ENCODE assay signal across 11 cellular contexts in genomic region chr22:46854125-46854870, GRCh38.
DNase-seq lines count a peak whose midpoint lies in the region; ATAC-seq, FAIRE-seq and TF ChIP-seq lines count a peak whose summit lies in the region.
"Had no signal": no experiment of that assay in that cellular context is flagged by ENCODE, and none has a peak within 500 bp of the region (broad histone marks: within the 10 kb centered on the region; RNA-seq: fewer than 3 reads in every experiment).

No MANE protein-coding gene starts in this region.

- H3K4me2 ChIP-seq in endothelial cell of umbilical vein (ENCODE audit: insufficient read depth, low read length): peak overlapping the region; percentile 27
- no peak overlapping the region for H3K4me2 ChIP-seq in mesenchymal stem cell (ENCODE audit: low read length, poor library complexity, severe bottlenecking)

- peak; percentile 70 for FAIRE-seq in endothelial cell of umbilical vein (lab: Jason Lieb, UNC)

- H3K4me3 ChIP-seq in endothelial cell of umbilical vein (replicated peaks in 1 of 3; ENCODE audit: insufficient read depth in 1 of 3, low read depth in 1 of 3, low read length in 3 of 3) (peak overlapping the region in 1 of 3 experiments; percentile 10), mesenchymal stem cell (ENCODE audit: insufficient read depth in 1 of 2, low read depth in 1 of 2, low read length in 2 of 2) (no peak overlapping the region), upper lobe of right lung (no peak overlapping the region)

- no peak for TF ChIP-seq CTCF in endothelial cell of umbilical vein (IDR thresholded peaks at IDR 0.05; ENCODE audit: extremely low read depth in 1 of 2, insufficient read depth in 1 of 2, low read depth in 1 of 2, low read length in 2 of 2)
- no peak for TF ChIP-seq CTCF in upper lobe of right lung (IDR thresholded peaks at IDR 0.05)

- H3K4me1 Mint-ChIP-seq in activated T-cell treated with anti-CD3 and anti-CD28 coated beads, Interleukin-2, amount 50 U/mL, for 72 hours (ENCODE audit: low read depth): peaks cover 14% of the 10 kb centered on the region
- peaks cover 9% of the 10 kb centered on the region for H3K4me1 Mint-ChIP-seq in activated CD4-positive, alpha-beta T cell treated with anti-CD3 and anti-CD28 coated beads for 36 hours
- H3K4me1 Mint-ChIP-seq in activated T-helper 2 cell treated with anti-CD3 and anti-CD28 coated beads, Interferon-gamma antibody, Interleukin-2, Interleukin-4, amounts not matched to agents 10 μg/mL and 5 μg/mL and 100 μg/mL, durations not matched to agents 14 hours and 24 hours and 36 hours (ENCODE audit: low read depth): no peaks in the 10 kb centered on the region

- no peaks in the 10 kb centered on the region for H3K9me3 ChIP-seq in endothelial cell of umbilical vein (replicated peaks; ENCODE audit: control insufficient read depth, insufficient read depth, low read length)
- H3K9me3 ChIP-seq in mesenchymal stem cell (ENCODE audit: control insufficient read depth, low read length): no peaks in the 10 kb centered on the region
- H3K9me3 ChIP-seq in upper lobe of right lung: no peaks in the 10 kb centered on the region

- no peak overlapping the region for H2BK5ac ChIP-seq in mesenchymal stem cell (ENCODE audit: low read depth, low read length, poor library complexity, severe bottlenecking)

- no peak overlapping the region for H3K4me3 Mint-ChIP-seq in activated T-cell treated with anti-CD3 and anti-CD28 coated beads, Interleukin-2, amount 50 U/mL, for 72 hours
- H3K4me3 Mint-ChIP-seq in activated CD4-positive, alpha-beta T cell treated with anti-CD3 and anti-CD28 coated beads for 36 hours: no peak overlapping the region
- H3K4me3 Mint-ChIP-seq in activated T-helper 2 cell treated with anti-CD3 and anti-CD28 coated beads, Interferon-gamma antibody, Interleukin-2, Interleukin-4, amounts not matched to agents 10 μg/mL and 5 μg/mL and 100 μg/mL, durations not matched to agents 14 hours and 24 hours and 36 hours (ENCODE audit: low read depth): no peak overlapping the region

- peak overlapping the region in 1 of 2 experiments; percentile 11 for H2BK12ac ChIP-seq in mesenchymal stem cell (ENCODE audit: low read length in 2 of 2)

- no peak overlapping the region for H2BK15ac ChIP-seq in mesenchymal stem cell (ENCODE audit: low read depth, poor library complexity, severe bottlenecking)

- no peak overlapping the region for H4K8ac ChIP-seq in mesenchymal stem cell (ENCODE audit: low read length)

- TSS peak; percentile 87 for BruUV-seq in endothelial cell of umbilical vein (replicated peaks; lab: Mats Ljungman, UMichigan)

- H3K14ac ChIP-seq in mesenchymal stem cell (ENCODE audit: low read length in 2 of 2): no peak overlapping the region

- H3K27ac ChIP-seq in endothelial cell of umbilical vein (ENCODE audit: insufficient read depth, low read depth, low read length): peak overlapping the region; percentile 73
- H3K27ac ChIP-seq in mesenchymal stem cell (ENCODE audit: low read length, poor library complexity, severe bottlenecking): no peak overlapping the region
- peak overlapping the region; percentile 65 for H3K27ac ChIP-seq in upper lobe of right lung

- intact Hi-C loops in endothelial cell of umbilical vein (cut with micrococcal nuclease) (no loop called here), upper lobe of right lung (cut with DNase I) (no loop called here)
- intact Hi-C loops in activated CD4-positive, alpha-beta T cell treated with anti-CD3 and anti-CD28 coated beads for 36 hours (cut with DNase I, micrococcal nuclease): no loop called here
- intact Hi-C loops in activated T-helper 2 cell treated with anti-CD3 and anti-CD28 coated beads, Interferon-gamma antibody, Interleukin-2, Interleukin-4, amounts not matched to agents 10 μg/mL and 5 μg/mL and 100 μg/mL, durations not matched to agents 14 hours and 24 hours and 36 hours (cut with micrococcal nuclease): no loop called here

- H3K23ac ChIP-seq in mesenchymal stem cell (ENCODE audit: low read length in 2 of 2): no peak overlapping the region

- H3K9ac ChIP-seq in endothelial cell of umbilical vein (replicated peaks; ENCODE audit: extremely low read depth, insufficient read depth, low read length) (peak overlapping the region; percentile 48), mesenchymal stem cell (ENCODE audit: low read length) (no peak overlapping the region)

- H3K9me3 Mint-ChIP-seq in activated T-cell treated with anti-CD3 and anti-CD28 coated beads, Interleukin-2, amount 50 U/mL, for 72 hours: no peaks in the 10 kb centered on the region
- no peaks in the 10 kb centered on the region for H3K9me3 Mint-ChIP-seq in activated CD4-positive, alpha-beta T cell treated with anti-CD3 and anti-CD28 coated beads for 36 hours (ENCODE audit: low read depth)
- peaks cover 5% of the 10 kb centered on the region for H3K9me3 Mint-ChIP-seq in activated T-helper 2 cell treated with anti-CD3 and anti-CD28 coated beads, Interferon-gamma antibody, Interleukin-2, Interleukin-4, amounts not matched to agents 10 μg/mL and 5 μg/mL and 100 μg/mL, durations not matched to agents 14 hours and 24 hours and 36 hours

- POLR2A ChIA-PET in endothelial cell of umbilical vein (lab: Charles Lee): interaction anchor here (0.7 kb wide), 1 partner anchor 21 kb away, joined by 4 read pairs; no protein-coding TSS in a partner anchor
- POLR2A ChIA-PET in activated CD4-positive, alpha-beta T cell treated with anti-CD3 and anti-CD28 coated beads for 36 hours (lab: Charles Lee): no interaction called here

- H3K27me3 Mint-ChIP-seq in activated T-cell treated with anti-CD3 and anti-CD28 coated beads, Interleukin-2, amount 50 U/mL, for 72 hours (ENCODE audit: low read depth): no peaks in the 10 kb centered on the region
- no peaks in the 10 kb centered on the region for H3K27me3 Mint-ChIP-seq in activated CD4-positive, alpha-beta T cell treated with anti-CD3 and anti-CD28 coated beads for 36 hours
- H3K27me3 Mint-ChIP-seq in activated T-helper 2 cell treated with anti-CD3 and anti-CD28 coated beads, Interferon-gamma antibody, Interleukin-2, Interleukin-4, amounts not matched to agents 10 μg/mL and 5 μg/mL and 100 μg/mL, durations not matched to agents 14 hours and 24 hours and 36 hours (ENCODE audit: low read depth): no peaks in the 10 kb centered on the region

- H3K4me1 ChIP-seq in endothelial cell of umbilical vein (ENCODE audit: control insufficient read depth, extremely low read depth, insufficient read depth, low read length) (peaks cover 11% of the 10 kb centered on the region), mesenchymal stem cell (ENCODE audit: control insufficient read depth, insufficient read depth, low read depth, low read length) (peaks cover 10% of the 10 kb centered on the region), upper lobe of right lung (no peaks in the 10 kb centered on the region)

- CTCF ChIA-PET in endothelial cell of umbilical vein (lab: Charles Lee): interaction anchor here (1.5 kb wide), 1 partner anchor 9 kb away, joined by 5 read pairs; no protein-coding TSS in a partner anchor
- CTCF ChIA-PET in activated CD4-positive, alpha-beta T cell treated with anti-CD3 and anti-CD28 coated beads for 36 hours (lab: Charles Lee): no interaction called here

- H3K36me3 Mint-ChIP-seq in activated T-cell treated with anti-CD3 and anti-CD28 coated beads, Interleukin-2, amount 50 U/mL, for 72 hours (ENCODE audit: insufficient read depth in 2 of 2): peaks cover 1 to 2% of the 10 kb centered on the region in 2 donors
- peaks cover 40% of the 10 kb centered on the region for H3K36me3 Mint-ChIP-seq in activated CD4-positive, alpha-beta T cell treated with anti-CD3 and anti-CD28 coated beads for 36 hours (ENCODE audit: low read depth)
- H3K36me3 Mint-ChIP-seq in activated T-helper 2 cell treated with anti-CD3 and anti-CD28 coated beads, Interferon-gamma antibody, Interleukin-2, Interleukin-4, amounts not matched to agents 10 μg/mL and 5 μg/mL and 100 μg/mL, durations not matched to agents 14 hours and 24 hours and 36 hours (ENCODE audit: low read depth): peaks cover 11% of the 10 kb centered on the region

- H3K79me2 ChIP-seq in endothelial cell of umbilical vein (ENCODE audit: control insufficient read depth, insufficient read depth, low read length): no peaks in the 10 kb centered on the region

- H3K27me3 ChIP-seq in endothelial cell of umbilical vein (ENCODE audit: control insufficient read depth in 2 of 2, insufficient read depth in 2 of 2, low read length in 2 of 2): no peaks in the 10 kb centered on the region
- no peaks in the 10 kb centered on the region for H3K27me3 ChIP-seq in mesenchymal stem cell (ENCODE audit: control insufficient read depth in 1 of 2, insufficient read depth in 1 of 2, low read length in 2 of 2)
- H3K27me3 ChIP-seq in upper lobe of right lung: no peaks in the 10 kb centered on the region

- no peak overlapping the region for H2AK5ac ChIP-seq in mesenchymal stem cell (ENCODE audit: low read length, severe bottlenecking)

- no peak for TF ChIP-seq POLR2A in endothelial cell of umbilical vein (IDR thresholded peaks at IDR 0.05; ENCODE audit: low read depth, low read length)

- DNase-seq in activated T-cell treated with anti-CD3 and anti-CD28 coated beads, Interleukin-2, amount 50 U/mL, for 72 hours: no peak
- DNase-seq in activated T-cell treated with anti-CD3 and anti-CD28 coated beads, Interleukin-2, amount 50 U/mL, for 1 hour: no peak
- DNase-seq in endothelial cell of umbilical vein (ENCODE audit: low read depth, low spot score) (peak; percentile 52), mesenchymal stem cell (peak; percentile 57), upper lobe of right lung (peak; percentile 76), NCI-H146 treated with DMSO at 0.1 percent for 48 hours (lab: John Stamatoyannopoulos, UW; ENCODE audit: unreplicated experiment) (no peak)
- DNase-seq in activated CD4-positive, alpha-beta T cell treated with anti-CD3 and anti-CD28 coated beads for 36 hours: no peak
- no peak for DNase-seq in activated T-helper 2 cell treated with anti-CD3 and anti-CD28 coated beads, Interferon-gamma antibody, Interleukin-2, Interleukin-4, amounts not matched to agents 10 μg/mL and 5 μg/mL and 100 μg/mL, durations not matched to agents 14 hours and 24 hours and 36 hours (ENCODE audit: low spot score)
- DNase-seq: GDM1; NCI-H1694; stimulated activated CD4-positive, alpha-beta T cell treated with anti-CD3 and anti-CD28 coated beads, Interleukin-2, amount 100 ng/mL, for 24 hours had no signal

- H2BK120ac ChIP-seq in mesenchymal stem cell (ENCODE audit: low read depth, low read length): no peak overlapping the region

- H4K91ac ChIP-seq in mesenchymal stem cell (ENCODE audit: low read length): no peak overlapping the region

- H3K36me3 ChIP-seq in endothelial cell of umbilical vein (ENCODE audit: control insufficient read depth in 2 of 2, extremely low read depth in 1 of 2, insufficient read depth in 2 of 2, low read length in 2 of 2) (no peaks in the 10 kb centered on the region), mesenchymal stem cell (ENCODE audit: control insufficient read depth in 1 of 2, insufficient read depth in 2 of 2, low read depth in 1 of 2, low read length in 2 of 2) (peaks cover 18 to 36% of the 10 kb centered on the region in 2 experiments), upper lobe of right lung (peaks cover 7% of the 10 kb centered on the region)

- H3K79me1 ChIP-seq in mesenchymal stem cell (replicated peaks; ENCODE audit: low read length, poor library complexity, severe bottlenecking): peaks cover 61% of the 10 kb centered on the region

- WGBS in mesenchymal stem cell: 76% methylated on average over 17 of the region's 18 CpGs

- H2AFZ ChIP-seq in endothelial cell of umbilical vein (ENCODE audit: low read depth, low read length) (peak overlapping the region; percentile 28), mesenchymal stem cell (ENCODE audit: low read depth, low read length) (no peak overlapping the region)

- H3K4ac ChIP-seq in mesenchymal stem cell (ENCODE audit: low read depth in 1 of 2, low read length in 2 of 2): no peak overlapping the region

- H3K9me1 ChIP-seq in endothelial cell of umbilical vein (replicated peaks; ENCODE audit: control insufficient read depth, extremely low read depth, insufficient read depth, low read length): no peaks in the 10 kb centered on the region

- H3K18ac ChIP-seq in mesenchymal stem cell (ENCODE audit: low read depth in 1 of 2, low read length in 2 of 2): no peak overlapping the region

- H4K20me1 ChIP-seq in endothelial cell of umbilical vein (replicated peaks; ENCODE audit: control insufficient read depth, extremely low read depth, insufficient read depth, low read length): no peaks in the 10 kb centered on the region

- dilution Hi-C loops in endothelial cell of umbilical vein (cut with MboI; ENCODE audit: extremely low pct_ligation_motif_present, low sequenced_read_pairs): no loop called here

- H3K27ac Mint-ChIP-seq in activated T-cell treated with anti-CD3 and anti-CD28 coated beads, Interleukin-2, amount 50 U/mL, for 72 hours: peak overlapping the region; percentile 13
- H3K27ac Mint-ChIP-seq in activated CD4-positive, alpha-beta T cell treated with anti-CD3 and anti-CD28 coated beads for 36 hours: no peak overlapping the region
- H3K27ac Mint-ChIP-seq in activated T-helper 2 cell treated with anti-CD3 and anti-CD28 coated beads, Interferon-gamma antibody, Interleukin-2, Interleukin-4, amounts not matched to agents 10 μg/mL and 5 μg/mL and 100 μg/mL, durations not matched to agents 14 hours and 24 hours and 36 hours: no peak overlapping the region

- no peak for ATAC-seq in activated T-cell treated with anti-CD3 and anti-CD28 coated beads, Interleukin-2, amount 50 U/mL, for 72 hours (replicated peaks in 1 of 2)
- peak; percentile 95 for ATAC-seq in upper lobe of right lung
- no peak for ATAC-seq in activated CD4-positive, alpha-beta T cell treated with anti-CD3 and anti-CD28 coated beads for 36 hours

Comparison
In these comparisons a context has a peak if more than half of its experiments do, and no peak if none do; other contexts are left out.
1. DNase-seq: peak in endothelial cell of umbilical vein (single experiment), mesenchymal stem cell (single experiment) and upper lobe of right lung (single experiment); none in activated T-cell treated with anti-CD3 and anti-CD28 coated beads, Interleukin-2, amount 50 U/mL, for 72 hours (0 of 2), activated T-cell treated with anti-CD3 and anti-CD28 coated beads, Interleukin-2, amount 50 U/mL, for 1 hour (single experiment), activated CD4-positive, alpha-beta T cell treated with anti-CD3 and anti-CD28 coated beads for 36 hours (single experiment), activated T-helper 2 cell treated with anti-CD3 and anti-CD28 coated beads, Interferon-gamma antibody, Interleukin-2, Interleukin-4, amounts not matched to agents 10 μg/mL and 5 μg/mL and 100 μg/mL, durations not matched to agents 14 hours and 24 hours and 36 hours (single experiment) and NCI-H146 treated with DMSO at 0.1 percent for 48 hours (single experiment).